25 cellular contexts compared by ENCODE assay signal in the genomic region with DNA sequence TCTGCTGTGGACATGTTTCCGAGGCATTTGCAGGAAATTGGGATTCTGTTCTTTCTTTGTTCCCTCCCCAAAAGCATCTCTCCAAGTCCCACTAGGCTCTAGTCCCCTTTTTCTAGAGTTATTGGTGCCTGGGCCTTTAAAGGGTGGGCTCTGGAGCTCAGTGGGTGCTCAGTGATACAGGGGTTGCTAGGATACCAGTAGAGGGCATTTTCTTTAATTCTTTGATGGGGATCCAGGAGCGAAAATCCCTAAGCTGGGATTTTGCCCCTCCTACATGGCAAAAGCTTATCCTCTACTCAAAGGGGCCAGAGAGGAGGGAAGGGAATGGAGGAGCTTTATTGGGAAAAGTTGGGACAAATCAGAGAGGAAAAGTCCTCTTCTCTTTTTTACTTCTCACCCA. TPM values are rescaled to one million over a fixed set of nuclear protein-coding genes. Genes with fewer than 3 reads are reported as not detected.
DNase-seq lines count a peak whose midpoint lies in the region; ATAC-seq, FAIRE-seq and TF ChIP-seq lines count a peak whose summit lies in the region.
"Had no signal": no experiment of that assay in that cellular context is flagged by ENCODE, and none has a peak within 500 bp of the region (broad histone marks: within the 10 kb centered on the region; RNA-seq: fewer than 3 reads in every experiment).

No MANE protein-coding gene starts in this region.

- H3K27me3 Mint-ChIP-seq in nephron progenitor cell (ENCODE audit: low read depth, poor library complexity): no peaks in the 10 kb centered on the region
- H3K27me3 Mint-ChIP-seq: activated CD4-positive, alpha-beta T cell treated with anti-CD3 and anti-CD28 coated beads for 36 hours; T-helper 17 cell had no signal

- H3K9me3 ChIP-seq in Loucy (ENCODE audit: insufficient read depth, low read depth, low read length) (no peaks in the 10 kb centered on the region), right lobe of liver (no peaks in the 10 kb centered on the region), esophagus squamous epithelium (no peaks in the 10 kb centered on the region)
- H3K9me3 ChIP-seq: adrenal gland, pancreas, thyroid gland had no signal

- peaks cover 38% of the 10 kb centered on the region for H3K79me2 ChIP-seq in Loucy (ENCODE audit: insufficient read depth, low read length)

- H4K20me1 ChIP-seq in Loucy (ENCODE audit: insufficient read depth, low read length, poor library complexity, severe bottlenecking): peaks cover 9% of the 10 kb centered on the region

- peak; percentile 48 for FAIRE-seq in D721Med (lab: Jason Lieb, UNC)
- FAIRE-seq: GM19239, pancreas had no signal

- no peak for TF ChIP-seq CTCF in D721Med (IDR thresholded peaks at IDR 0.05; ENCODE audit: insufficient read depth, missing control alignments)
- TF ChIP-seq CTCF in Loucy (conservative IDR thresholded peaks at IDR 0.05; ENCODE audit: low read length): no peak
- TF ChIP-seq CTCF in coronary artery (IDR thresholded peaks at IDR 0.05): no peak
- no peak for TF ChIP-seq CTCF in nephron progenitor cell (IDR thresholded peaks at IDR 0.05)
- TF ChIP-seq CTCF in right lobe of liver (IDR thresholded peaks at IDR 0.05): no peak
- no peak for TF ChIP-seq CTCF in esophagus squamous epithelium (IDR thresholded peaks at IDR 0.05)

- no peaks in the 10 kb centered on the region for H3F3A ChIP-seq in Loucy (ENCODE audit: low read depth)

- peaks cover 64% of the 10 kb centered on the region for H3K4me1 Mint-ChIP-seq in nephron progenitor cell

- H3K27me3 ChIP-seq in Loucy (ENCODE audit: insufficient read depth, low read length, poor library complexity, severe bottlenecking): no peaks in the 10 kb centered on the region
- H3K27me3 ChIP-seq in right lobe of liver: no peaks in the 10 kb centered on the region
- no peaks in the 10 kb centered on the region for H3K27me3 ChIP-seq in esophagus squamous epithelium
- H3K27me3 ChIP-seq: adrenal gland, thyroid gland had no signal

- H2AFZ ChIP-seq in Loucy (ENCODE audit: low read length): no peak overlapping the region

- peak; percentile 19 for DNase-seq in D721Med (ENCODE audit: insufficient read length, low spot score)
- DNase-seq in coronary artery (ENCODE audit: low spot score): no peak
- DNase-seq in nephron progenitor cell: no peak
- no peak for DNase-seq in right lobe of liver
- no peak for DNase-seq in activated T-cell treated with anti-CD3 and anti-CD28 coated beads for 4 hours
- DNase-seq in esophagus squamous epithelium (lab: John Stamatoyannopoulos, UW): no peak
- DNase-seq: activated CD4-positive, alpha-beta T cell treated with anti-CD3 and anti-CD28 coated beads for 36 hours; activated CD8-positive, alpha-beta memory T cell treated with anti-CD3 and anti-CD28 coated beads for 24 hours; activated T-cell treated with anti-CD3 and anti-CD28 coated beads, Interleukin-2, amount 50 U/mL, for 4 hours; adrenal gland; cortex of kidney; HCEC 1CT; NCI-H510A treated with DMSO at 0.1 percent for 48 hours; pancreas; right cardiac atrium; RPMI8226; stimulated activated CD4-positive, alpha-beta T cell treated with anti-CD3 and anti-CD28 coated beads, Interleukin-4, amount 100 ng/mL, for 24 hours; stimulated activated naive B cell treated with anti-CD40 and anti-IgM and Interleukin-4, amounts not matched to agents 10 μg/mL and 1 μg/mL and 100 μg/mL, for 72 hours; T-helper 17 cell; thyroid gland had no signal

- ATAC-seq in HG02588 (IDR thresholded peaks at IDR 0.05; ENCODE audit: unreplicated experiment) (no peak), right lobe of liver (no peak)
- ATAC-seq: activated CD4-positive, alpha-beta T cell treated with anti-CD3 and anti-CD28 coated beads for 36 hours; activated T-cell treated with anti-CD3 and anti-CD28 coated beads, Interleukin-2, amount 50 U/mL, for 4 hours; pancreas; right cardiac atrium; stimulated activated naive B cell treated with anti-CD40 and anti-IgM and Interleukin-4, amounts not matched to agents 10 μg/mL and 1 μg/mL and 100 μg/mL, for 72 hours; T-helper 17 cell had no signal

- H3K9me2 ChIP-seq in Loucy (replicated peaks; ENCODE audit: low read depth, low read length): no peaks in the 10 kb centered on the region

- no peaks in the 10 kb centered on the region for H3K36me3 ChIP-seq in Loucy (ENCODE audit: insufficient read depth, low read length)
- no peaks in the 10 kb centered on the region for H3K36me3 ChIP-seq in right lobe of liver
- no peaks in the 10 kb centered on the region for H3K36me3 ChIP-seq in esophagus squamous epithelium
- H3K36me3 ChIP-seq: adrenal gland, pancreas, thyroid gland had no signal

- no peak for TF ChIP-seq POLR2A in right lobe of liver (IDR thresholded peaks at IDR 0.05)
- TF ChIP-seq POLR2A in esophagus squamous epithelium (IDR thresholded peaks at IDR 0.05): no peak

- H3K4me3 Mint-ChIP-seq in nephron progenitor cell: peak overlapping the region; percentile 32
- H3K4me3 Mint-ChIP-seq: activated CD4-positive, alpha-beta T cell treated with anti-CD3 and anti-CD28 coated beads for 36 hours; activated T-cell treated with anti-CD3 and anti-CD28 coated beads, Interleukin-2, amount 50 U/mL, for 4 hours; stimulated activated naive B cell treated with anti-CD40 and anti-IgM and Interleukin-4, amounts not matched to agents 10 μg/mL and 1 μg/mL and 100 μg/mL, for 72 hours; T-helper 17 cell had no signal

- 54% methylated on average over 2 of the region's 2 CpGs for WGBS in right lobe of liver (ENCODE audit: insufficient coverage, low coverage, low lambda C conversion rate, missing lambda C conversion rate)
- 46 to 70% methylated on average over 2 of the region's 2 CpGs for WGBS in esophagus squamous epithelium, 2 donors

- peaks cover 37% of the 10 kb centered on the region for H3K4me1 ChIP-seq in Loucy (ENCODE audit: insufficient read depth, low read length, poor library complexity, severe bottlenecking)
- no peaks in the 10 kb centered on the region for H3K4me1 ChIP-seq in right lobe of liver
- H3K4me1 ChIP-seq in esophagus squamous epithelium: peaks cover 0 to 52% (median 5%) of the 10 kb centered on the region in 3 donors

- H3K4me2 ChIP-seq in Loucy (ENCODE audit: low read depth, low read length, poor library complexity, severe bottlenecking): peak overlapping the region; percentile 91

- H3K27ac Mint-ChIP-seq in nephron progenitor cell: no peak overlapping the region
- H3K27ac Mint-ChIP-seq: activated CD4-positive, alpha-beta T cell treated with anti-CD3 and anti-CD28 coated beads for 36 hours; stimulated activated naive B cell treated with anti-CD40 and anti-IgM and Interleukin-4, amounts not matched to agents 10 μg/mL and 1 μg/mL and 100 μg/mL, for 72 hours; T-helper 17 cell had no signal

- H3K36me3 Mint-ChIP-seq in nephron progenitor cell (ENCODE audit: low read depth): peaks cover 5% of the 10 kb centered on the region

- peaks cover 48% of the 10 kb centered on the region for H3K9me3 Mint-ChIP-seq in nephron progenitor cell
- H3K9me3 Mint-ChIP-seq: activated T-cell treated with anti-CD3 and anti-CD28 coated beads, Interleukin-2, amount 50 U/mL, for 4 hours; stimulated activated naive B cell treated with anti-CD40 and anti-IgM and Interleukin-4, amounts not matched to agents 10 μg/mL and 1 μg/mL and 100 μg/mL, for 72 hours had no signal

- no peak overlapping the region for H3K9ac ChIP-seq in Loucy (ENCODE audit: low read depth, low read length, poor library complexity, severe bottlenecking)

- H3K4me3 ChIP-seq in Loucy (ENCODE audit: low read length, poor library complexity, severe bottlenecking): no peak overlapping the region
- peak overlapping the region; percentile 13 for H3K4me3 ChIP-seq in coronary artery
- H3K4me3 ChIP-seq in right lobe of liver: no peak overlapping the region
- no peak overlapping the region for H3K4me3 ChIP-seq in esophagus squamous epithelium
- H3K4me3 ChIP-seq: adrenal gland, pancreas, SK-N-MC, thyroid gland had no signal

- peak overlapping the region; percentile 65 to 91 for H3K27ac ChIP-seq in coronary artery
- H3K27ac ChIP-seq in right lobe of liver: no peak overlapping the region
- peak overlapping the region in 2 of 4 donors; percentile 24 to 64 for H3K27ac ChIP-seq in esophagus squamous epithelium
- H3K27ac ChIP-seq: adrenal gland, C4-2B, pancreas, SK-N-MC, thyroid gland had no signal

- intact Hi-C loops in right lobe of liver (cut with DNase I) (no loop called here), esophagus squamous epithelium (cut with DNase I) (no loop called here)

RNA-seq across cellular contexts. Expression of a gene that starts 34.2 kb away (rescaled TPM):
- total RNA-seq in right lobe of liver (1 to 10 TPM; 5.8 to 9.0 (median 7.5) TPM), esophagus squamous epithelium (10 to 100 TPM in 3 of 4 donors, 1 to 10 TPM in 1; 7.2 to 25.2 (median 12.0) TPM)

Comparison
In these comparisons a context has a peak if more than half of its experiments do, and no peak if none do; other contexts are left out.
1. H3K27ac ChIP-seq: peak in coronary artery (2 of 2); none in right lobe of liver (0 of 3).